In the genomic region with DNA sequence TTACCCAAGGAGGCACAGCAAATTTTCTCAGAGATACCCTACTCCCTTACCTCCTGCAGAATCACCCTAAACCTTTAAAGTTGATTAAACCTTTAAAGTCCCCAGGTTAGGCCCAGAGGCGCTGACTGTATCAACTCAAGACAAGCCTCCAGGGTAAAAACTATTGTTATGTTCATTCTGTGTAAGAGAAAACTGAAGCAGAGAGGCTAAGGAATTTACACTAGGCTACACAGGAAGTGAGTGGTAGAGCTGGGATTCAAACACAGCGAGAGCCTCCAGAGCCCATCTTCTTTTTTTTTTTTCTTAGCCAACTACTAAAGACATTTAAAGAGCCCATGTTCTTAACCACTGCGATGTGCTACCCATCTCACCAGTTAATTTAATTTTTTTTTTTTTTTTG, we compare ENCODE assay signal across 28 cellular contexts.
"Had no signal": no experiment of that assay in that cellular context is flagged by ENCODE, and none has a peak within 500 bp of the region (broad histone marks: within the 10 kb centered on the region; RNA-seq: fewer than 3 reads in every experiment).

No MANE protein-coding gene starts in this region.

- FAIRE-seq: islet of Langerhans, kidney had no signal

- H3K36me3 Mint-ChIP-seq: natural killer cell treated with Interleukin-12 subunit alpha and Interleukin-12 subunit beta and Interleukin-15 and Interleukin-18, amount 100 ng/mL, for 72 hours had no signal

- H3K4me2 ChIP-seq: smooth muscle cell had no signal

- H3K27ac ChIP-seq: left lung, lower lobe of right lung, ovary, right atrium auricular region, right lobe of liver, stomach, testis, thyroid gland, upper lobe of left lung, vagina had no signal

- H3K9me3 ChIP-seq: left lung, lower lobe of right lung, ovary, right atrium auricular region, right lobe of liver, stomach, testis, thyroid gland, transverse colon, upper lobe of left lung, vagina had no signal

- H3K27me3 Mint-ChIP-seq: progenitor cell of endocrine pancreas; stimulated activated naive B cell treated with anti-CD40 and anti-IgM and Interleukin-4, amounts not matched to agents 10 μg/mL and 1 μg/mL and 100 μg/mL, for 72 hours had no signal

- H3K36me3 ChIP-seq: lower lobe of right lung, ovary, right lobe of liver, thyroid gland, transverse colon, vagina had no signal

- H3K9me3 Mint-ChIP-seq: immature natural killer cell; mesothelial cell of epicardium; natural killer cell treated with Interleukin-12 subunit alpha and Interleukin-12 subunit beta and Interleukin-15 and Interleukin-18, amount 100 ng/mL, for 72 hours; stimulated activated naive B cell treated with anti-CD40 and anti-IgM and Interleukin-4, amounts not matched to agents 10 μg/mL and 1 μg/mL and 100 μg/mL, for 72 hours had no signal

- ATAC-seq: left colon; left lung; lower lobe of right lung; stimulated activated naive B cell treated with anti-CD40 and anti-IgM and Interleukin-4, amounts not matched to agents 10 μg/mL and 1 μg/mL and 100 μg/mL, for 72 hours; stimulated activated naive CD8-positive, alpha-beta T cell treated with anti-CD3 and anti-CD28 coated beads, Interleukin-15, Interleukin-2, amounts not matched to agents 100 U/mL and 50 U/mL, for 24 hours had no signal

- H3K27ac Mint-ChIP-seq: immature natural killer cell; mesothelial cell of epicardium; naive thymus-derived CD4-positive, alpha-beta T cell; natural killer cell treated with Interleukin-12 subunit alpha and Interleukin-12 subunit beta and Interleukin-15 and Interleukin-18, amount 100 ng/mL, for 72 hours; progenitor cell of endocrine pancreas; stimulated activated naive B cell treated with anti-CD40 and anti-IgM and Interleukin-4, amounts not matched to agents 10 μg/mL and 1 μg/mL and 100 μg/mL, for 72 hours had no signal

- H3K4me3 Mint-ChIP-seq: immature natural killer cell; mesothelial cell of epicardium; naive thymus-derived CD4-positive, alpha-beta T cell; natural killer cell treated with Interleukin-12 subunit alpha and Interleukin-12 subunit beta and Interleukin-15 and Interleukin-18, amount 100 ng/mL, for 72 hours; stimulated activated naive B cell treated with anti-CD40 and anti-IgM and Interleukin-4, amounts not matched to agents 10 μg/mL and 1 μg/mL and 100 μg/mL, for 72 hours had no signal

- H3K4me1 Mint-ChIP-seq: immature natural killer cell; stimulated activated naive B cell treated with anti-CD40 and anti-IgM and Interleukin-4, amounts not matched to agents 10 μg/mL and 1 μg/mL and 100 μg/mL, for 72 hours had no signal

- DNase-seq: hypothalamus; immature natural killer cell; kidney; left colon; left lung; lower lobe of right lung; mammary epithelial cell; mesenchymal stem cell; naive thymus-derived CD4-positive, alpha-beta T cell; ovary; right lobe of liver; stimulated activated CD4-positive, alpha-beta T cell treated with anti-CD3 and anti-CD28 coated beads, Interleukin-15, amount 100 ng/mL, for 24 hours; stimulated activated CD4-positive, alpha-beta T cell treated with anti-CD3 and anti-CD28 coated beads, Interleukin-2, amount 100 ng/mL, for 24 hours; stimulated activated CD4-positive, alpha-beta T cell treated with anti-CD3 and anti-CD28 coated beads, Interleukin-4, amount 100 ng/mL, for 1 hour; stimulated activated naive B cell treated with anti-CD40 and anti-IgM and Interleukin-4, amounts not matched to agents 10 μg/mL and 1 μg/mL and 100 μg/mL, for 72 hours; stimulated activated naive CD8-positive, alpha-beta T cell treated with anti-CD3 and anti-CD28 coated beads, Interleukin-15, Interleukin-2, amounts not matched to agents 100 U/mL and 50 U/mL, for 24 hours; stomach; testis; thyroid gland; transverse colon; upper lobe of left lung had no signal

- H3K4me1 ChIP-seq: left lung, lower lobe of right lung, right atrium auricular region, testis, transverse colon, upper lobe of left lung, vagina had no signal

- H3K4me3 ChIP-seq: left lung, lower lobe of right lung, ovary, right atrium auricular region, right lobe of liver, smooth muscle cell, stomach, testis, thyroid gland, transverse colon, upper lobe of left lung, vagina had no signal

- H3K27me3 ChIP-seq: left lung, ovary, right atrium auricular region, right lobe of liver, stomach, testis, thyroid gland, transverse colon, upper lobe of left lung, vagina had no signal
